In genomic region chr2:100277540-100278207, GRCh38 we compare ENCODE assay signal across 19 cellular contexts. TPM values are rescaled to one million over a fixed set of nuclear protein-coding genes. Genes with fewer than 3 reads are reported as not detected.
DNase-seq lines count a peak whose midpoint lies in the region; ATAC-seq, FAIRE-seq and TF ChIP-seq lines count a peak whose summit lies in the region.
"Had no signal": no experiment of that assay in that cellular context is flagged by ENCODE, and none has a peak within 500 bp of the region (broad histone marks: within the 10 kb centered on the region; RNA-seq: fewer than 3 reads in every experiment).

No MANE protein-coding gene starts in this region.

- H2AK5ac ChIP-seq in H1 (ENCODE audit: low read depth, low read length): no peak overlapping the region
- H2AK5ac ChIP-seq in neuronal stem cell (ENCODE audit: low read depth, low read length): no peak overlapping the region

- no peak for TF ChIP-seq EP300 in H1 (IDR thresholded peaks at IDR 0.05; ENCODE audit: borderline replicate concordance in 1 of 2, low read depth in 2 of 2, low read length in 2 of 2)

- H4K8ac ChIP-seq in H1 (ENCODE audit: extremely low read depth, insufficient read depth, low read length) (peak overlapping the region; percentile 57; the same call in 1 of the 2 replicates), neuronal stem cell (ENCODE audit: low read depth, low read length) (no peak overlapping the region)

- 95% methylated on average over 12 of the region's 12 CpGs; no CpG with 5 or more reads in 1 of the 2 experiments for WGBS in H1 (ENCODE audit: extremely low coverage in 1 of 2, insufficient coverage in 1 of 2, insufficient read length in 1 of 2, insufficient replicate concordance in 2 of 2, low coverage in 1 of 2, low lambda C conversion rate in 2 of 2, missing lambda C conversion rate in 1 of 2), 2 experiments
- no CpG with 5 or more reads among the region's 12 CpGs for WGBS in neuronal stem cell (ENCODE audit: extremely low coverage in 2 of 2, insufficient read length in 2 of 2, insufficient replicate concordance in 1 of 2), 2 donors

- H3K79me2 ChIP-seq in H1 (ENCODE audit: control insufficient read depth in 1 of 2, insufficient read depth in 2 of 2, low read length in 2 of 2): no peaks in the 10 kb centered on the region

- H3K27me3 Mint-ChIP-seq in T-helper 17 cell: peaks cover 65% of the 10 kb centered on the region

- CTCF ChIA-PET in H1 (lab: Charles Lee; ENCODE audit: partially characterized antibody): interaction anchor here (1.4 to 10.0 kb wide), 2 partner anchors 16 to 103 kb away, joined by 7 to 103 read pairs; no protein-coding TSS in a partner anchor

- H2AFZ ChIP-seq in H1 (ENCODE audit: low read length): no peak overlapping the region
- H2AFZ ChIP-seq in neuronal stem cell (ENCODE audit: low read length): no peak overlapping the region
- H2AFZ ChIP-seq: GM23338 had no signal

- no peak for ATAC-seq in T-helper 17 cell
- ATAC-seq: GM23338 had no signal

- H3K4ac ChIP-seq in H1 (replicated peaks; ENCODE audit: insufficient read length, low read depth, low read length): no peak overlapping the region
- no peak overlapping the region for H3K4ac ChIP-seq in neuronal stem cell (ENCODE audit: low read length)

- intact Hi-C loops in vagina (cut with DNase I): no loop called here

- no peak for TF ChIP-seq CTCF in H1 (IDR thresholded peaks at IDR 0.05; ENCODE audit: control extremely low read depth in 1 of 3, insufficient read depth in 1 of 3, low read depth in 1 of 3, low read length in 3 of 3)
- no peak for TF ChIP-seq CTCF in vagina (IDR thresholded peaks at IDR 0.05)

- no peak overlapping the region for H4K5ac ChIP-seq in H1 (ENCODE audit: insufficient read length, low read depth, low read length)

- H3K23ac ChIP-seq in H1 (ENCODE audit: insufficient read length) (no peak overlapping the region), neuronal stem cell (ENCODE audit: low read depth, low read length, poor library complexity) (no peak overlapping the region)

- no peak for FAIRE-seq in H1 (lab: Jason Lieb, UNC)
- FAIRE-seq: G401.6, GM12892, GM19239, H54 had no signal

- H2BK12ac ChIP-seq in H1 (ENCODE audit: low read depth, low read length): no peak overlapping the region
- H2BK12ac ChIP-seq in neuronal stem cell (ENCODE audit: low read length): no peak overlapping the region

- peaks cover 11% of the 10 kb centered on the region for H3K4me1 Mint-ChIP-seq in T-helper 17 cell

- H3K4me3 Mint-ChIP-seq in T-helper 17 cell: no peak overlapping the region
- H3K4me3 Mint-ChIP-seq: CD4-positive, alpha-beta memory T cell; GM23338; HFFc6 had no signal

- H3K9ac ChIP-seq in H1 (replicated peaks in 1 of 4; ENCODE audit: extremely low read depth in 1 of 4, low read depth in 3 of 4, low read length in 3 of 4) (no peak overlapping the region), neuronal stem cell (ENCODE audit: low read depth, low read length, poor library complexity) (no peak overlapping the region)

- peaks cover 0 to 12% (median 8%) of the 10 kb centered on the region in 4 experiments; a peak in 4 of 7 replicates for H3K4me1 ChIP-seq in H1 (replicated peaks in 1 of 4; ENCODE audit: control insufficient read depth in 3 of 4, insufficient read depth in 4 of 4, low read length in 3 of 4)
- H3K4me1 ChIP-seq in neuronal stem cell (ENCODE audit: control insufficient read depth in 2 of 2, insufficient read depth in 1 of 2, low read depth in 1 of 2, low read length in 2 of 2): peaks cover 6 to 7% of the 10 kb centered on the region in 2 donors
- no peaks in the 10 kb centered on the region for H3K4me1 ChIP-seq in vagina

- H3K27ac ChIP-seq in H1 (ENCODE audit: low read depth, low read length) (no peak overlapping the region), neuronal stem cell (replicated peaks; ENCODE audit: low read length) (no peak overlapping the region), vagina (no peak overlapping the region)

- H3K27me3 ChIP-seq in H1 (replicated peaks in 1 of 4; ENCODE audit: control insufficient read depth in 3 of 4, extremely low read depth in 1 of 4, insufficient read depth in 3 of 4, low read length in 3 of 4): no peaks in the 10 kb centered on the region
- H3K27me3 ChIP-seq in neuronal stem cell (ENCODE audit: control insufficient read depth in 3 of 3, insufficient read depth in 3 of 3, low read depth in 1 of 3, low read length in 3 of 3): no peaks in the 10 kb centered on the region
- no peaks in the 10 kb centered on the region for H3K27me3 ChIP-seq in vagina

- H3K4me2 ChIP-seq in H1 (ENCODE audit: insufficient read depth in 1 of 2, low read depth in 2 of 2, low read length in 2 of 2) (no peak overlapping the region), neuronal stem cell (ENCODE audit: insufficient read depth, low read length, poor library complexity, severe bottlenecking) (no peak overlapping the region)
- H3K4me2 ChIP-seq: GM23338 had no signal

- no peak for DNase-seq in T-helper 17 cell
- DNase-seq in H1 (ENCODE audit: low read depth in 1 of 2, low spot score in 2 of 2): peak in 1 of 2 experiments; percentile 11
- DNase-seq in neuronal stem cell (ENCODE audit: low spot score): no peak
- DNase-seq in vagina (ENCODE audit: extremely low spot score in 2 of 2): peak; percentile 74 to 79
- DNase-seq in NCI-H526 (lab: John Stamatoyannopoulos, UW): no peak
- DNase-seq in activated naive CD4-positive, alpha-beta T cell treated with Interleukin-2 at 50 U/mL for 16 hours: no peak
- DNase-seq in SIG-M5 treated with dmso at 0.1 percent for 504 hours (lab: John Stamatoyannopoulos, UW; ENCODE audit: unreplicated experiment): no peak
- DNase-seq: C1 segment of cervical spinal cord; Calu3; CD4-positive, alpha-beta memory T cell; COR-L47; DND-41; HFFc6 had no signal

- H4K20me1 ChIP-seq in H1 (replicated peaks in 1 of 2; ENCODE audit: control insufficient read depth in 1 of 2, insufficient read depth in 2 of 2, low read length in 2 of 2): no peaks in the 10 kb centered on the region

- H3K18ac ChIP-seq in H1 (ENCODE audit: extremely low read depth, low read length) (no peak overlapping the region), neuronal stem cell (ENCODE audit: low read length) (no peak overlapping the region)

- no peaks in the 10 kb centered on the region for H3K23me2 ChIP-seq in H1 (ENCODE audit: low read depth, low read length)

- H3K36me3 ChIP-seq in H1 (ENCODE audit: control insufficient read depth in 2 of 4, insufficient read depth in 4 of 4, low read length in 3 of 4): no peaks in the 10 kb centered on the region
- H3K36me3 ChIP-seq in neuronal stem cell (replicated peaks in 1 of 2; ENCODE audit: control insufficient read depth in 2 of 2, insufficient read depth in 2 of 2, low read length in 2 of 2): no peaks in the 10 kb centered on the region
- H3K36me3 ChIP-seq in vagina: no peaks in the 10 kb centered on the region
- H3K36me3 ChIP-seq: HAP-1 had no signal

- H3K36me3 Mint-ChIP-seq in T-helper 17 cell (ENCODE audit: low read depth): peaks cover 3% of the 10 kb centered on the region
- H3K36me3 Mint-ChIP-seq: CD4-positive, alpha-beta memory T cell had no signal

- TF ChIP-seq POLR2A in H1 (IDR thresholded peaks at IDR 0.05; ENCODE audit: control extremely low read depth in 1 of 2, low read depth in 2 of 2, low read length in 2 of 2) (no peak), vagina (IDR thresholded peaks at IDR 0.05) (no peak)

- H3K56ac ChIP-seq in H1 (replicated peaks; ENCODE audit: insufficient read length, low read depth, low read length): no peak overlapping the region

- POLR2A ChIA-PET in H1 (lab: Charles Lee; ENCODE audit: partially characterized antibody): no interaction called here

- no peak for TF ChIP-seq RAD21 in H1 (IDR thresholded peaks at IDR 0.05 in 1 of 2, conservative IDR thresholded peaks at IDR 0.05 in 1 of 2; ENCODE audit: low read depth in 2 of 2, low read length in 2 of 2)

- H2BK120ac ChIP-seq in H1 (replicated peaks; ENCODE audit: low read depth, low read length): no peak overlapping the region
- H2BK120ac ChIP-seq in neuronal stem cell (ENCODE audit: low read depth, low read length): no peak overlapping the region

- no peaks in the 10 kb centered on the region for H3K79me1 ChIP-seq in H1 (ENCODE audit: low read depth, low read length)
- H3K79me1 ChIP-seq in neuronal stem cell (ENCODE audit: low read depth, low read length): no peaks in the 10 kb centered on the region

- no peak overlapping the region for H4K91ac ChIP-seq in H1 (replicated peaks; ENCODE audit: insufficient read length, low read length)
- no peak overlapping the region for H4K91ac ChIP-seq in neuronal stem cell (ENCODE audit: low read depth, low read length, poor library complexity)

- no peak overlapping the region for H3K14ac ChIP-seq in H1 (ENCODE audit: insufficient read length)
- peak overlapping the region; percentile 56 for H3K14ac ChIP-seq in neuronal stem cell (ENCODE audit: low read length)

- H2BK15ac ChIP-seq in H1 (ENCODE audit: low read length) (no peak overlapping the region), neuronal stem cell (ENCODE audit: low read length) (no peak overlapping the region)

- H3K9me3 ChIP-seq in T-helper 17 cell (ENCODE audit: control insufficient read depth, low read length, poor library complexity, severe bottlenecking) (no peaks in the 10 kb centered on the region), H1 (ENCODE audit: insufficient read depth in 2 of 2, low read depth in 1 of 2, low read length in 1 of 2) (no peaks in the 10 kb centered on the region), neuronal stem cell (replicated peaks in 1 of 2; ENCODE audit: control insufficient read depth in 2 of 2, insufficient read depth in 1 of 2, low read depth in 1 of 2, low read length in 2 of 2) (no peaks in the 10 kb centered on the region), vagina (no peaks in the 10 kb centered on the region)
- H3K9me3 ChIP-seq: HAP-1 had no signal

- peak overlapping the region; percentile 76 for H3K27ac Mint-ChIP-seq in T-helper 17 cell
- H3K27ac Mint-ChIP-seq: CD4-positive, alpha-beta memory T cell; GM23338; HFFc6 had no signal

- H2BK20ac ChIP-seq in H1 (ENCODE audit: low read length): no peak overlapping the region

- H3K4me3 ChIP-seq in H1 (ENCODE audit: extremely low read depth in 1 of 4, insufficient read depth in 2 of 4, low read depth in 3 of 4, low read length in 4 of 4) (no peak overlapping the region), neuronal stem cell (ENCODE audit: low read length in 2 of 2) (no peak overlapping the region), vagina (no peak overlapping the region)
- H3K4me3 ChIP-seq: GM23338, HAP-1 had no signal

- no peak overlapping the region for H2BK5ac ChIP-seq in H1 (ENCODE audit: low read depth, low read length)
- no peak overlapping the region for H2BK5ac ChIP-seq in neuronal stem cell (ENCODE audit: low read length)

RNA-seq across cellular contexts. Expression of gene LONRF2, which starts 44.6 kb away (rescaled TPM):
- total RNA-seq in T-helper 17 cell (under 1 TPM; 0.12 to 0.18 TPM), vagina (9.6 TPM)
- 0.42 and 0.74 TPM in 2 replicates for total RNA-seq in H1 (2021; fragmentation: NEBNext Ultra II Directional; extraction: Animal tissue kit (Norgen Biotek cat#: 25700))
- polyA plus RNA-seq in H1 (2011; rRNA removed): 0.22 and 0.24 TPM in 2 replicates
- polyA plus RNA-seq in H1 (2011; cell fraction: cytosol; rRNA removed): 0.28 TPM
- polyA plus RNA-seq in H1 (2011; cell fraction: nucleus; rRNA removed): 0.48 TPM
- 0.30 to 0.43 TPM (median 0.36 TPM) in 4 replicates for polyA plus RNA-seq in H1 (2012, experiment 1 of 2)
- polyA plus RNA-seq in H1 (2012, experiment 2 of 2): 0.12 TPM
- polyA plus RNA-seq in H1 (2013, experiment 1 of 2): 0.16 TPM
- polyA plus RNA-seq in H1 (2013, experiment 2 of 2): 0.18 TPM
- 0.91 and 2.0 TPM in 2 replicates for polyA minus RNA-seq in H1 (2011; rRNA and poly(A)+ RNA removed)
- 0.59 TPM for polyA minus RNA-seq in H1 (2011; cell fraction: cytosol; rRNA and poly(A)+ RNA removed)
- polyA minus RNA-seq in H1 (2011; cell fraction: nucleus; rRNA and poly(A)+ RNA removed): 0.80 TPM
- polyA plus RNA-seq in neuronal stem cell (2013, experiment 1 of 2): 0.32 TPM
- 0.39 TPM for polyA plus RNA-seq in neuronal stem cell (2013, experiment 2 of 2)
- total RNA-seq: HFFc6 had no signal

Comparison
In these comparisons a context has a peak if more than half of its experiments do, and no peak if none do; other contexts are left out.
1. DNase-seq: peak in vagina (2 of 2); none in T-helper 17 cell (0 of 3), neuronal stem cell (single experiment), NCI-H526 (0 of 2), activated naive CD4-positive, alpha-beta T cell treated with Interleukin-2 at 50 U/mL for 16 hours (single experiment) and SIG-M5 treated with dmso at 0.1 percent for 504 hours (single experiment).